In the genomic region with DNA sequence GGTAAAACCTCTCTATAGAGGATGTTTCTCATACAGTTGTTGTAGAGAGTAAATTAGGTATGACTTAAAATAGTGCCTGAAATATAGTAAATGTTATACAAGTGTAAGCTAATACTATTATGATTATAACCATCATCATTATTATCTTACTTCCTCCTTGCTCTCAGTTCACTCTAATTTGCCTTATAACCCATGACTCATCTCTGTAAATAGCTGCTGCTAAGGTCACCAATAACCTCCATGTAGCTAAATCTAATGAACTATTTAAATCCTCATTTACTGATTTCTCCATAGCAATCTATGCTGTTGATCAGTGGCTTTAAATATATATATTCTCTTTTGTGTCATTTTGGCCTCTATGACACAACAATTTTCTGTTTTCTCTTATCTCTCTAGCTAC, we compare ENCODE assay signal across 1 cellular context.
TF ChIP-seq lines count a peak whose summit lies in the region.

No MANE protein-coding gene starts in this region.

TF ChIP-seq in GM23338, 12 proteins besides CTCF, POLR2A, EP300 and RAD21 (continued from another document):
- TF ChIP-seq, protein P1, sequence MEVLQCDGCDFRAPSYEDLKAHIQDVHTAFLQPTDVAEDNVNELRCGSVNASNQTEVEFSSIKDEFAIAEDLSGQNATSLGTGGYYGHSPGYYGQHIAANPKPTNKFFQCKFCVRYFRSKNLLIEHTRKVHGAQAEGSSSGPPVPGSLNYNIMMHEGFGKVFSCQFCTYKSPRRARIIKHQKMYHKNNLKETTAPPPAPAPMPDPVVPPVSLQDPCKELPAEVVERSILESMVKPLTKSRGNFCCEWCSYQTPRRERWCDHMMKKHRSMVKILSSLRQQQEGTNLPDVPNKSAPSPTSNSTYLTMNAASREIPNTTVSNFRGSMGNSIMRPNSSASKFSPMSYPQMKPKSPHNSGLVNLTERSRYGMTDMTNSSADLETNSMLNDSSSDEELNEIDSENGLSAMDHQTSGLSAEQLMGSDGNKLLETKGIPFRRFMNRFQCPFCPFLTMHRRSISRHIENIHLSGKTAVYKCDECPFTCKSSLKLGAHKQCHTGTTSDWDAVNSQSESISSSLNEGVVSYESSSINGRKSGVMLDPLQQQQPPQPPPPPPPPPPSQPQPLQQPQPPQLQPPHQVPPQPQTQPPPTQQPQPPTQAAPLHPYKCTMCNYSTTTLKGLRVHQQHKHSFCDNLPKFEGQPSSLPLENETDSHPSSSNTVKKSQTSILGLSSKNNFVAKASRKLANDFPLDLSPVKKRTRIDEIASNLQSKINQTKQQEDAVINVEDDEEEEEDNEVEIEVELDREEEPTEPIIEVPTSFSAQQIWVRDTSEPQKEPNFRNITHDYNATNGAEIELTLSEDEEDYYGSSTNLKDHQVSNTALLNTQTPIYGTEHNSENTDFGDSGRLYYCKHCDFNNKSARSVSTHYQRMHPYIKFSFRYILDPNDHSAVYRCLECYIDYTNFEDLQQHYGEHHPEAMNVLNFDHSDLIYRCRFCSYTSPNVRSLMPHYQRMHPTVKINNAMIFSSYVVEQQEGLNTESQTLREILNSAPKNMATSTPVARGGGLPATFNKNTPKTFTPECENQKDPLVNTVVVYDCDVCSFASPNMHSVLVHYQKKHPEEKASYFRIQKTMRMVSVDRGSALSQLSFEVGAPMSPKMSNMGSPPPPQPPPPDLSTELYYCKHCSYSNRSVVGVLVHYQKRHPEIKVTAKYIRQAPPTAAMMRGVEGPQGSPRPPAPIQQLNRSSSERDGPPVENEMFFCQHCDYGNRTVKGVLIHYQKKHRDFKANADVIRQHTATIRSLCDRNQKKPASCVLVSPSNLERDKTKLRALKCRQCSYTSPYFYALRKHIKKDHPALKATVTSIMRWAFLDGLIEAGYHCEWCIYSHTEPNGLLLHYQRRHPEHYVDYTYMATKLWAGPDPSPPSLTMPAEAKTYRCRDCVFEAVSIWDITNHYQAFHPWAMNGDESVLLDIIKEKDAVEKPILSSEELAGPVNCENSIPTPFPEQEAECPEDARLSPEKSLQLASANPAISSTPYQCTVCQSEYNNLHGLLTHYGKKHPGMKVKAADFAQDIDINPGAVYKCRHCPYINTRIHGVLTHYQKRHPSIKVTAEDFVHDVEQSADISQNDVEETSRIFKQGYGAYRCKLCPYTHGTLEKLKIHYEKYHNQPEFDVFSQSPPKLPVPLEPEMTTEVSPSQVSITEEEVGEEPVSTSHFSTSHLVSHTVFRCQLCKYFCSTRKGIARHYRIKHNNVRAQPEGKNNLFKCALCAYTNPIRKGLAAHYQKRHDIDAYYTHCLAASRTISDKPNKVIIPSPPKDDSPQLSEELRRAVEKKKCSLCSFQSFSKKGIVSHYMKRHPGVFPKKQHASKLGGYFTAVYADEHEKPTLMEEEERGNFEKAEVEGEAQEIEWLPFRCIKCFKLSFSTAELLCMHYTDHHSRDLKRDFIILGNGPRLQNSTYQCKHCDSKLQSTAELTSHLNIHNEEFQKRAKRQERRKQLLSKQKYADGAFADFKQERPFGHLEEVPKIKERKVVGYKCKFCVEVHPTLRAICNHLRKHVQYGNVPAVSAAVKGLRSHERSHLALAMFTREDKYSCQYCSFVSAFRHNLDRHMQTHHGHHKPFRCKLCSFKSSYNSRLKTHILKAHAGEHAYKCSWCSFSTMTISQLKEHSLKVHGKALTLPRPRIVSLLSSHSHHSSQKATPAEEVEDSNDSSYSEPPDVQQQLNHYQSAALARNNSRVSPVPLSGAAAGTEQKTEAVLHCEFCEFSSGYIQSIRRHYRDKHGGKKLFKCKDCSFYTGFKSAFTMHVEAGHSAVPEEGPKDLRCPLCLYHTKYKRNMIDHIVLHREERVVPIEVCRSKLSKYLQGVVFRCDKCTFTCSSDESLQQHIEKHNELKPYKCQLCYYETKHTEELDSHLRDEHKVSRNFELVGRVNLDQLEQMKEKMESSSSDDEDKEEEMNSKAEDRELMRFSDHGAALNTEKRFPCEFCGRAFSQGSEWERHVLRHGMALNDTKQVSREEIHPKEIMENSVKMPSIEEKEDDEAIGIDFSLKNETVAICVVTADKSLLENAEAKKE (CRISPR knock-in tag; IDR thresholded peaks at IDR 0.05) = no peak
- TF ChIP-seq, protein P2, sequence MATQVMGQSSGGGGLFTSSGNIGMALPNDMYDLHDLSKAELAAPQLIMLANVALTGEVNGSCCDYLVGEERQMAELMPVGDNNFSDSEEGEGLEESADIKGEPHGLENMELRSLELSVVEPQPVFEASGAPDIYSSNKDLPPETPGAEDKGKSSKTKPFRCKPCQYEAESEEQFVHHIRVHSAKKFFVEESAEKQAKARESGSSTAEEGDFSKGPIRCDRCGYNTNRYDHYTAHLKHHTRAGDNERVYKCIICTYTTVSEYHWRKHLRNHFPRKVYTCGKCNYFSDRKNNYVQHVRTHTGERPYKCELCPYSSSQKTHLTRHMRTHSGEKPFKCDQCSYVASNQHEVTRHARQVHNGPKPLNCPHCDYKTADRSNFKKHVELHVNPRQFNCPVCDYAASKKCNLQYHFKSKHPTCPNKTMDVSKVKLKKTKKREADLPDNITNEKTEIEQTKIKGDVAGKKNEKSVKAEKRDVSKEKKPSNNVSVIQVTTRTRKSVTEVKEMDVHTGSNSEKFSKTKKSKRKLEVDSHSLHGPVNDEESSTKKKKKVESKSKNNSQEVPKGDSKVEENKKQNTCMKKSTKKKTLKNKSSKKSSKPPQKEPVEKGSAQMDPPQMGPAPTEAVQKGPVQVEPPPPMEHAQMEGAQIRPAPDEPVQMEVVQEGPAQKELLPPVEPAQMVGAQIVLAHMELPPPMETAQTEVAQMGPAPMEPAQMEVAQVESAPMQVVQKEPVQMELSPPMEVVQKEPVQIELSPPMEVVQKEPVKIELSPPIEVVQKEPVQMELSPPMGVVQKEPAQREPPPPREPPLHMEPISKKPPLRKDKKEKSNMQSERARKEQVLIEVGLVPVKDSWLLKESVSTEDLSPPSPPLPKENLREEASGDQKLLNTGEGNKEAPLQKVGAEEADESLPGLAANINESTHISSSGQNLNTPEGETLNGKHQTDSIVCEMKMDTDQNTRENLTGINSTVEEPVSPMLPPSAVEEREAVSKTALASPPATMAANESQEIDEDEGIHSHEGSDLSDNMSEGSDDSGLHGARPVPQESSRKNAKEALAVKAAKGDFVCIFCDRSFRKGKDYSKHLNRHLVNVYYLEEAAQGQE (IDR thresholded peaks at IDR 0.05; ENCODE audit: unreplicated experiment) = no peak
- TF ChIP-seq CREB1 (CRISPR knock-in tag; IDR thresholded peaks at IDR 0.05; ENCODE audit: low read depth) = no peak
- TF ChIP-seq ZNF331 (CRISPR knock-in tag; IDR thresholded peaks at IDR 0.05; ENCODE audit: low read depth) = no peak
TF ChIP-seq in GM23338: peak in this region for 0.
